In genomic region chr6:113103618-113104390, GRCh38 we compare ENCODE assay signal across 15 cellular contexts.
DNase-seq lines count a peak whose midpoint lies in the region; ATAC-seq and TF ChIP-seq lines count a peak whose summit lies in the region.
"Had no signal": no experiment of that assay in that cellular context is flagged by ENCODE, and none has a peak within 500 bp of the region (broad histone marks: within the 10 kb centered on the region; RNA-seq: fewer than 3 reads in every experiment).

No MANE protein-coding gene starts in this region.

- no peak overlapping the region for H3K14ac ChIP-seq in trophoblast cell (ENCODE audit: low read length)

- no peak overlapping the region for H3K23ac ChIP-seq in trophoblast cell (ENCODE audit: low read length)

- DNase-seq in RWPE2 (ENCODE audit: low spot score) = no peak
- peak; percentile 52 for DNase-seq in fibroblast of gingiva (ENCODE audit: low read depth)
- peak in 1 of 2 donors; percentile 47 for DNase-seq in trophoblast cell
- no peak for DNase-seq in GM19240 (ENCODE audit: insufficient read length, low spot score)
- no peak for DNase-seq in RKO (ENCODE audit: low spot score)
- DNase-seq: activated B cell treated with CpG ODN at 0.5 μM for 24 hours; activated effector memory CD4-positive, alpha-beta T cell treated with anti-CD3 and anti-CD28 coated beads, Interleukin-2, amount 50 U/mL, for 16 hours; dorsolateral prefrontal cortex; islet precursor cell; NCI-H1436 treated with DMSO at 0.1 percent for 48 hours; upper lobe of right lung had no signal

- no peaks in the 10 kb centered on the region for H3K9me3 ChIP-seq in RWPE2 (ENCODE audit: severe bottlenecking)
- no peaks in the 10 kb centered on the region for H3K9me3 ChIP-seq in trophoblast cell (ENCODE audit: insufficient read depth, low read depth, low read length)
- H3K9me3 ChIP-seq: upper lobe of right lung had no signal

- no peak overlapping the region for H2AK5ac ChIP-seq in trophoblast cell (ENCODE audit: low read length)

- no peak overlapping the region for H2BK5ac ChIP-seq in trophoblast cell (ENCODE audit: low read depth, low read length, poor library complexity)

- H3K4me1 ChIP-seq in RWPE2 (ENCODE audit: insufficient read depth, poor library complexity, severe bottlenecking) (peaks cover 17% of the 10 kb centered on the region), trophoblast cell (ENCODE audit: control insufficient read depth in 1 of 2, insufficient read depth in 2 of 2, low read length in 2 of 2) (peaks cover 0 to 2% of the 10 kb centered on the region in 2 experiments)
- H3K4me1 ChIP-seq: upper lobe of right lung had no signal

- no peaks in the 10 kb centered on the region for H3K79me2 ChIP-seq in trophoblast cell (ENCODE audit: control insufficient read depth, insufficient read depth, low read length, poor library complexity)

- no peak overlapping the region for H3K18ac ChIP-seq in trophoblast cell (ENCODE audit: low read length)

- H3K36me3 ChIP-seq in RWPE2 (ENCODE audit: low read depth) (no peaks in the 10 kb centered on the region), trophoblast cell (ENCODE audit: control insufficient read depth in 1 of 2, insufficient read depth in 2 of 2, low read length in 2 of 2) (no peaks in the 10 kb centered on the region)
- H3K36me3 ChIP-seq: upper lobe of right lung had no signal

- H2AFZ ChIP-seq in trophoblast cell (ENCODE audit: insufficient read depth, low read length, poor library complexity) = no peak overlapping the region
- H2AFZ ChIP-seq: GM23338 had no signal

- no peak overlapping the region for H2BK12ac ChIP-seq in trophoblast cell (ENCODE audit: low read length)

- H3K27me3 ChIP-seq in RWPE2 (ENCODE audit: insufficient read depth, poor library complexity, severe bottlenecking) = no peaks in the 10 kb centered on the region
- no peaks in the 10 kb centered on the region for H3K27me3 ChIP-seq in trophoblast cell (ENCODE audit: insufficient read depth, low read length)
- H3K27me3 ChIP-seq: dorsolateral prefrontal cortex, upper lobe of right lung had no signal

- H3K4me3 ChIP-seq in RWPE2 (ENCODE audit: severe bottlenecking) = no peak overlapping the region
- H3K4me3 ChIP-seq in trophoblast cell (ENCODE audit: low read depth, low read length) = no peak overlapping the region
- H3K4me3 ChIP-seq: dorsolateral prefrontal cortex, GM23338, upper lobe of right lung had no signal

- no peak overlapping the region for H3K4me2 ChIP-seq in trophoblast cell (ENCODE audit: low read length)
- H3K4me2 ChIP-seq: GM23338 had no signal

- no peak overlapping the region for H3K4ac ChIP-seq in trophoblast cell (ENCODE audit: low read depth, low read length)

- H3K79me1 ChIP-seq in trophoblast cell (ENCODE audit: low read length) = peaks cover 3% of the 10 kb centered on the region

- no CpG with 5 or more reads among the region's 5 CpGs for WGBS in trophoblast cell (ENCODE audit: extremely low coverage, insufficient coverage, insufficient read length)

- H3K9ac ChIP-seq in trophoblast cell (ENCODE audit: low read length) = no peak overlapping the region

- H4K12ac ChIP-seq in trophoblast cell (ENCODE audit: low read depth, low read length) = no peak overlapping the region

- H3K27ac ChIP-seq in RWPE2 (ENCODE audit: poor library complexity, severe bottlenecking) (peak overlapping the region; percentile 36), trophoblast cell (ENCODE audit: low read depth, low read length) (peak overlapping the region; percentile 74)
- H3K27ac ChIP-seq: dorsolateral prefrontal cortex, upper lobe of right lung had no signal

- H4K8ac ChIP-seq in trophoblast cell (ENCODE audit: low read depth, low read length) = no peak overlapping the region

- no peak overlapping the region for H4K91ac ChIP-seq in trophoblast cell (ENCODE audit: low read depth, low read length)

- H2BK120ac ChIP-seq in trophoblast cell (ENCODE audit: insufficient read depth, low read length, poor library complexity) = no peak overlapping the region

- TF ChIP-seq CTCF in RWPE2 (IDR thresholded peaks at IDR 0.05; ENCODE audit: poor library complexity, severe bottlenecking) = no peak

- ATAC-seq in GM19351 (IDR thresholded peaks at IDR 0.05; ENCODE audit: unreplicated experiment) = peak; percentile 49
- ATAC-seq in RWPE2 (ENCODE audit: low read depth) = no peak
- ATAC-seq in HG03521 (IDR thresholded peaks at IDR 0.05; ENCODE audit: unreplicated experiment) = no peak
- no peak for ATAC-seq in HG03095 (IDR thresholded peaks at IDR 0.05; ENCODE audit: unreplicated experiment)
- ATAC-seq: GM23338, upper lobe of right lung had no signal
